Comparison of ENCODE assay signal across 17 cellular contexts in genomic region chr2:130357864-130358263, GRCh38. TPM values are rescaled to one million over a fixed set of nuclear protein-coding genes. Genes with fewer than 3 reads are reported as not detected.
A peak's percentile ranks its signal among the peaks of the same experiment; 100 is the strongest.
DNase-seq lines count a peak whose midpoint lies in the region; ATAC-seq, FAIRE-seq and TF ChIP-seq lines count a peak whose summit lies in the region.
"Had no signal": no experiment of that assay in that cellular context is flagged by ENCODE, and none has a peak within 500 bp of the region (broad histone marks: within the 10 kb centered on the region; RNA-seq: fewer than 3 reads in every experiment).

No MANE protein-coding gene starts in this region.

- H3K4me1 ChIP-seq in HepG2 (ENCODE audit: insufficient read depth, low read length) (peaks cover 30% of the 10 kb centered on the region), right lobe of liver (peaks cover 0 to 12% (median 0%) of the 10 kb centered on the region in 4 donors)

- H4K20me1 ChIP-seq in HepG2 (ENCODE audit: insufficient read depth, low read length): no peaks in the 10 kb centered on the region; the same call in 1 of the 2 replicates

- H3K27me3 ChIP-seq in HepG2 (ENCODE audit: control insufficient read depth in 1 of 2, insufficient read depth in 2 of 2, low read length in 2 of 2) (no peaks in the 10 kb centered on the region; a peak in 1 of 5 replicates), right lobe of liver (no peaks in the 10 kb centered on the region)

- TF ChIP-seq CTCF in HepG2 (CRISPR knock-in tag; IDR thresholded peaks at IDR 0.05) (no peak), right lobe of liver (IDR thresholded peaks at IDR 0.05) (no peak)

- no peak for TF ChIP-seq EP300 in HepG2 (IDR thresholded peaks at IDR 0.05; ENCODE audit: low read depth in 2 of 2, low read length in 2 of 2)
- TF ChIP-seq EP300 in HepG2 (CRISPR knock-in tag; IDR thresholded peaks at IDR 0.05; ENCODE audit: borderline replicate concordance): no peak

- H3K36me3 ChIP-seq in HepG2 (replicated peaks in 1 of 2; ENCODE audit: control insufficient read depth in 1 of 2, insufficient read depth in 2 of 2, low read length in 2 of 2) (no peaks in the 10 kb centered on the region), right lobe of liver (peaks cover 0 to 2% (median 0%) of the 10 kb centered on the region in 4 donors)

- TF ChIP-seq RAD21 in HepG2 (CRISPR knock-in tag; IDR thresholded peaks at IDR 0.05): no peak

- BruUV-seq in HepG2 (replicated peaks; lab: Mats Ljungman, UMichigan): no TSS peak

- H2AFZ ChIP-seq in HepG2 (ENCODE audit: low read length): no peak overlapping the region
- H2AFZ ChIP-seq: GM23338 had no signal

- peaks cover 2% of the 10 kb centered on the region for H3K27me3 Mint-ChIP-seq in activated T-helper 2 cell treated with anti-CD3 and anti-CD28 coated beads, Interferon-gamma antibody, Interleukin-2, Interleukin-4, amounts not matched to agents 10 μg/mL and 5 μg/mL and 100 μg/mL, durations not matched to agents 14 hours and 24 hours and 36 hours (ENCODE audit: low read depth)
- no peaks in the 10 kb centered on the region for H3K27me3 Mint-ChIP-seq in effector memory CD8-positive, alpha-beta T cell
- H3K27me3 Mint-ChIP-seq: CD4-positive, alpha-beta memory T cell had no signal

- H3K9me3 ChIP-seq in HepG2 (ENCODE audit: low read length) (no peaks in the 10 kb centered on the region), right lobe of liver (no peaks in the 10 kb centered on the region)

- FAIRE-seq in HepG2 (lab: Jason Lieb, UNC): no peak
- FAIRE-seq: GM12891, GM18507 had no signal

- H3K4me2 ChIP-seq in HepG2 (ENCODE audit: low read depth, low read length): no peak overlapping the region
- H3K4me2 ChIP-seq: GM23338 had no signal

- 96% methylated on average over 7 of the region's 7 CpGs for WGBS in HepG2 (ENCODE audit: low lambda C conversion rate)
- WGBS in right lobe of liver (ENCODE audit: insufficient coverage, low coverage, low lambda C conversion rate, missing lambda C conversion rate): 91% methylated on average over 4 of the region's 7 CpGs

- H3K4me3 ChIP-seq in HepG2 (replicated peaks in 1 of 3; ENCODE audit: insufficient read depth in 1 of 3, low read depth in 2 of 3, low read length in 3 of 3) (no peak overlapping the region), right lobe of liver (no peak overlapping the region)
- H3K4me3 ChIP-seq: GM23338 had no signal

- no peaks in the 10 kb centered on the region for H3K9me3 Mint-ChIP-seq in activated T-helper 2 cell treated with anti-CD3 and anti-CD28 coated beads, Interferon-gamma antibody, Interleukin-2, Interleukin-4, amounts not matched to agents 10 μg/mL and 5 μg/mL and 100 μg/mL, durations not matched to agents 14 hours and 24 hours and 36 hours
- no peaks in the 10 kb centered on the region for H3K9me3 Mint-ChIP-seq in effector memory CD8-positive, alpha-beta T cell
- H3K9me3 Mint-ChIP-seq: GM23338 had no signal

- intact Hi-C loops in HepG2 (cut with micrococcal nuclease; ENCODE audit: unreplicated experiment) (loop anchor here (5.0 kb wide), 1 partner anchor 34 kb away; no protein-coding TSS in a partner anchor), right lobe of liver (cut with DNase I) (no loop called here), sciatic nerve (cut with DNase I) (no loop called here)
- intact Hi-C loops in activated T-helper 2 cell treated with anti-CD3 and anti-CD28 coated beads, Interferon-gamma antibody, Interleukin-2, Interleukin-4, amounts not matched to agents 10 μg/mL and 5 μg/mL and 100 μg/mL, durations not matched to agents 14 hours and 24 hours and 36 hours (cut with micrococcal nuclease): loop anchor here (2.0 kb wide), 1 partner anchor 13 kb away; no protein-coding TSS in a partner anchor

- POLR2A ChIA-PET in HepG2 (lab: Yijun Ruan, JAX): no interaction called here

- in situ Hi-C loops in HepG2 (cut with HindIII; ENCODE audit: extremely low pct_ligation_motif_present, low pct_unique_long_range_greater_than_20kb): no loop called here

- no peak for DNase-seq in HepG2 (ENCODE audit: low spot score)
- no peak for DNase-seq in right lobe of liver
- peak; percentile 7 for DNase-seq in activated T-helper 2 cell treated with anti-CD3 and anti-CD28 coated beads, Interferon-gamma antibody, Interleukin-2, Interleukin-4, amounts not matched to agents 10 μg/mL and 5 μg/mL and 100 μg/mL, durations not matched to agents 14 hours and 24 hours and 36 hours (ENCODE audit: low spot score)
- peak; percentile 17 for DNase-seq in sciatic nerve (ENCODE audit: low spot score)
- DNase-seq in DMS 273 treated with DMSO at 0.1 percent for 48 hours (lab: John Stamatoyannopoulos, UW): no peak
- DNase-seq in effector memory CD8-positive, alpha-beta T cell: no peak
- DNase-seq: C1 segment of cervical spinal cord; Calu3; CD4-positive, alpha-beta memory T cell; COR-L47; DMS79; GF-D8; H9 had no signal

- H3K9ac ChIP-seq in HepG2 (ENCODE audit: insufficient read depth, low read depth, low read length): no peak overlapping the region

- no peak overlapping the region for H3K4me3 Mint-ChIP-seq in activated T-helper 2 cell treated with anti-CD3 and anti-CD28 coated beads, Interferon-gamma antibody, Interleukin-2, Interleukin-4, amounts not matched to agents 10 μg/mL and 5 μg/mL and 100 μg/mL, durations not matched to agents 14 hours and 24 hours and 36 hours (ENCODE audit: low read depth)
- H3K4me3 Mint-ChIP-seq in effector memory CD8-positive, alpha-beta T cell: no peak overlapping the region
- H3K4me3 Mint-ChIP-seq: GM23338, H9 had no signal

- no peak overlapping the region for H3K27ac Mint-ChIP-seq in activated T-helper 2 cell treated with anti-CD3 and anti-CD28 coated beads, Interferon-gamma antibody, Interleukin-2, Interleukin-4, amounts not matched to agents 10 μg/mL and 5 μg/mL and 100 μg/mL, durations not matched to agents 14 hours and 24 hours and 36 hours
- no peak overlapping the region for H3K27ac Mint-ChIP-seq in effector memory CD8-positive, alpha-beta T cell
- H3K27ac Mint-ChIP-seq: CD4-positive, alpha-beta memory T cell; GM23338; H9 had no signal

- CTCF ChIA-PET in HepG2 (lab: Yijun Ruan, JAX; ENCODE audit: low intra/inter-chr PET ratio, low total read pairs): no interaction called here

- no peaks in the 10 kb centered on the region for H3K36me3 Mint-ChIP-seq in activated T-helper 2 cell treated with anti-CD3 and anti-CD28 coated beads, Interferon-gamma antibody, Interleukin-2, Interleukin-4, amounts not matched to agents 10 μg/mL and 5 μg/mL and 100 μg/mL, durations not matched to agents 14 hours and 24 hours and 36 hours (ENCODE audit: low read depth)
- H3K36me3 Mint-ChIP-seq in effector memory CD8-positive, alpha-beta T cell (ENCODE audit: insufficient read depth): no peaks in the 10 kb centered on the region

- ATAC-seq in HepG2 (no peak), right lobe of liver (no peak), sciatic nerve (no peak)
- no peak for ATAC-seq in effector memory CD8-positive, alpha-beta T cell (replicated peaks)
- ATAC-seq: GM23338, HCT116 had no signal

- peaks cover 6% of the 10 kb centered on the region for H3K79me2 ChIP-seq in HepG2 (ENCODE audit: insufficient read depth, low read length)

- H3K4me1 Mint-ChIP-seq in activated T-helper 2 cell treated with anti-CD3 and anti-CD28 coated beads, Interferon-gamma antibody, Interleukin-2, Interleukin-4, amounts not matched to agents 10 μg/mL and 5 μg/mL and 100 μg/mL, durations not matched to agents 14 hours and 24 hours and 36 hours (ENCODE audit: low read depth): peaks cover 13% of the 10 kb centered on the region
- H3K4me1 Mint-ChIP-seq in effector memory CD8-positive, alpha-beta T cell (ENCODE audit: low read depth in 2 of 2): peaks cover 11 to 13% of the 10 kb centered on the region in 2 donors

- no peak overlapping the region for H3K27ac ChIP-seq in HepG2 (ENCODE audit: extremely low read length, insufficient read depth, low read length)
- no peak overlapping the region for H3K27ac ChIP-seq in right lobe of liver

- TF ChIP-seq POLR2A in HepG2 (IDR thresholded peaks at IDR 0.05; ENCODE audit: insufficient read depth in 1 of 2, low read depth in 2 of 2, low read length in 2 of 2): no peak
- no peak for TF ChIP-seq POLR2A in right lobe of liver (IDR thresholded peaks at IDR 0.05)

RNA-seq across cellular contexts. Expression of gene PTPN18, which starts 2.0 kb away (rescaled TPM):
- total RNA-seq in HepG2 (2016; rRNA removed; fragmentation: Illumina TruSeq; extraction: Trizol): 10.8 and 14.8 TPM in 2 replicates
- total RNA-seq in HepG2 (2016; cell fraction: cytosol; rRNA removed; fragmentation: Illumina TruSeq; extraction: Trizol; ENCODE audit: low read depth): 8.0 and 13.0 TPM in 2 replicates
- total RNA-seq in HepG2 (2016; cell fraction: insoluble cytoplasmic fraction; rRNA removed; fragmentation: Illumina TruSeq; extraction: Trizol): 7.6 and 15.8 TPM in 2 replicates
- 16.2 and 20.0 TPM in 2 replicates for total RNA-seq in HepG2 (2016; cell fraction: membrane; rRNA removed; fragmentation: Illumina TruSeq; extraction: Trizol)
- 20.9 and 28.1 TPM in 2 replicates for total RNA-seq in HepG2 (2016; cell fraction: nucleus; rRNA removed; fragmentation: Illumina TruSeq; extraction: Trizol)
- polyA plus RNA-seq in HepG2 (2011; rRNA removed): 39.5 and 39.6 TPM in 2 replicates
- 19.5 and 25.1 TPM in 2 replicates for polyA plus RNA-seq in HepG2 (2011; cell fraction: cytosol; rRNA removed)
- 126 and 152 TPM in 2 replicates for polyA plus RNA-seq in HepG2 (2011; cell fraction: nucleus; rRNA removed)
- 18.3 and 19.5 TPM in 2 replicates for polyA plus RNA-seq in HepG2 (2012)
- polyA plus RNA-seq in HepG2 (2016; cell fraction: cytosol; fragmentation: Illumina TruSeq; extraction: Trizol; ENCODE audit: low read depth): 10.6 and 15.8 TPM in 2 replicates
- polyA plus RNA-seq in HepG2 (2016; cell fraction: insoluble cytoplasmic fraction; fragmentation: Illumina TruSeq; extraction: Trizol; ENCODE audit: low read depth): 14.2 and 24.0 TPM in 2 replicates
- 22.4 and 27.8 TPM in 2 replicates for polyA plus RNA-seq in HepG2 (2016; cell fraction: membrane; fragmentation: Illumina TruSeq; extraction: Trizol; ENCODE audit: low read depth)
- 91.6 and 101 TPM in 2 replicates for polyA plus RNA-seq in HepG2 (2016; cell fraction: nucleus; fragmentation: Illumina TruSeq; extraction: Trizol; ENCODE audit: insufficient read depth, low read depth)
- 47.1 and 49.5 TPM in 2 replicates for polyA minus RNA-seq in HepG2 (2011; rRNA and poly(A)+ RNA removed; ENCODE audit: low replicate concordance)
- polyA minus RNA-seq in HepG2 (2011; cell fraction: cytosol; rRNA and poly(A)+ RNA removed): 13.8 and 15.2 TPM in 2 replicates
- polyA minus RNA-seq in HepG2 (2011; cell fraction: nucleus; rRNA and poly(A)+ RNA removed): 62.4 and 69.0 TPM in 2 replicates
- total RNA-seq in right lobe of liver: 10 to 100 TPM; 25.6 to 43.5 (median 30.3) TPM
- total RNA-seq in activated T-helper 2 cell treated with anti-CD3 and anti-CD28 coated beads, Interferon-gamma antibody, Interleukin-2, Interleukin-4, amounts not matched to agents 10 μg/mL and 5 μg/mL and 100 μg/mL, durations not matched to agents 14 hours and 24 hours and 36 hours: 72.6 and 72.9 TPM in 2 replicates
- total RNA-seq in sciatic nerve: 44.7 TPM

RNA-seq across cellular contexts. Expression of gene IMP4, which starts 15.2 kb away (rescaled TPM):
- total RNA-seq in HepG2 (2016; rRNA removed; fragmentation: Illumina TruSeq; extraction: Trizol): 142 and 153 TPM in 2 replicates
- total RNA-seq in HepG2 (2016; cell fraction: cytosol; rRNA removed; fragmentation: Illumina TruSeq; extraction: Trizol; ENCODE audit: low read depth): 85.2 and 85.6 TPM in 2 replicates
- 148 and 152 TPM in 2 replicates for total RNA-seq in HepG2 (2016; cell fraction: insoluble cytoplasmic fraction; rRNA removed; fragmentation: Illumina TruSeq; extraction: Trizol)
- 114 and 119 TPM in 2 replicates for total RNA-seq in HepG2 (2016; cell fraction: membrane; rRNA removed; fragmentation: Illumina TruSeq; extraction: Trizol)
- 83.0 and 87.0 TPM in 2 replicates for total RNA-seq in HepG2 (2016; cell fraction: nucleus; rRNA removed; fragmentation: Illumina TruSeq; extraction: Trizol)
- polyA plus RNA-seq in HepG2 (2011; rRNA removed): 158 and 167 TPM in 2 replicates
- polyA plus RNA-seq in HepG2 (2011; cell fraction: cytosol; rRNA removed): 161 and 264 TPM in 2 replicates
- polyA plus RNA-seq in HepG2 (2011; cell fraction: nucleus; rRNA removed): 321 and 379 TPM in 2 replicates
- polyA plus RNA-seq in HepG2 (2012): 91.4 and 129 TPM in 2 replicates
- 122 and 142 TPM in 2 replicates for polyA plus RNA-seq in HepG2 (2016; cell fraction: cytosol; fragmentation: Illumina TruSeq; extraction: Trizol; ENCODE audit: low read depth)
- polyA plus RNA-seq in HepG2 (2016; cell fraction: insoluble cytoplasmic fraction; fragmentation: Illumina TruSeq; extraction: Trizol; ENCODE audit: low read depth): 167 and 186 TPM in 2 replicates
- 126 and 131 TPM in 2 replicates for polyA plus RNA-seq in HepG2 (2016; cell fraction: membrane; fragmentation: Illumina TruSeq; extraction: Trizol; ENCODE audit: low read depth)
- 177 and 185 TPM in 2 replicates for polyA plus RNA-seq in HepG2 (2016; cell fraction: nucleus; fragmentation: Illumina TruSeq; extraction: Trizol; ENCODE audit: insufficient read depth, low read depth)
- polyA minus RNA-seq in HepG2 (2011; rRNA and poly(A)+ RNA removed; ENCODE audit: low replicate concordance): 143 and 197 TPM in 2 replicates
- polyA minus RNA-seq in HepG2 (2011; cell fraction: cytosol; rRNA and poly(A)+ RNA removed): 41.3 and 41.8 TPM in 2 replicates
- polyA minus RNA-seq in HepG2 (2011; cell fraction: nucleus; rRNA and poly(A)+ RNA removed): 91.3 and 103 TPM in 2 replicates
- total RNA-seq in right lobe of liver: 100 to 1,000 TPM in 2 of 6 experiments, 10 to 100 TPM in 4; 43.1 to 136 (median 56.7) TPM
- 136 and 142 TPM in 2 replicates for total RNA-seq in activated T-helper 2 cell treated with anti-CD3 and anti-CD28 coated beads, Interferon-gamma antibody, Interleukin-2, Interleukin-4, amounts not matched to agents 10 μg/mL and 5 μg/mL and 100 μg/mL, durations not matched to agents 14 hours and 24 hours and 36 hours
- 43.0 TPM for total RNA-seq in sciatic nerve

Comparison
In these comparisons a context has a peak if more than half of its experiments do, and no peak if none do; other contexts are left out.
1. intact Hi-C loops: an anchor here in HepG2 (5.0 kb wide) and activated T-helper 2 cell treated with anti-CD3 and anti-CD28 coated beads, Interferon-gamma antibody, Interleukin-2, Interleukin-4, amounts not matched to agents 10 μg/mL and 5 μg/mL and 100 μg/mL, durations not matched to agents 14 hours and 24 hours and 36 hours (2.0 kb wide); none called in right lobe of liver and sciatic nerve.
2. DNase-seq: peak in activated T-helper 2 cell treated with anti-CD3 and anti-CD28 coated beads, Interferon-gamma antibody, Interleukin-2, Interleukin-4, amounts not matched to agents 10 μg/mL and 5 μg/mL and 100 μg/mL, durations not matched to agents 14 hours and 24 hours and 36 hours (single experiment) and sciatic nerve (single experiment); none in HepG2 (single experiment), right lobe of liver (0 of 3), DMS 273 treated with DMSO at 0.1 percent for 48 hours (single experiment) and effector memory CD8-positive, alpha-beta T cell (0 of 3).